ENCODE assay signal across 10 cellular contexts in genomic region chr1:25433389-25434186, GRCh38. TPM values are rescaled to one million over a fixed set of nuclear protein-coding genes. Genes with fewer than 3 reads are reported as not detected.
DNase-seq lines count a peak whose midpoint lies in the region; ATAC-seq and TF ChIP-seq lines count a peak whose summit lies in the region.
"Had no signal": no experiment of that assay in that cellular context is flagged by ENCODE, and none has a peak within 500 bp of the region (broad histone marks: within the 10 kb centered on the region; RNA-seq: fewer than 3 reads in every experiment).

No MANE protein-coding gene starts in this region.

- peaks cover 64% of the 10 kb centered on the region for H3K4me1 Mint-ChIP-seq in activated T-cell treated with anti-CD3 and anti-CD28 coated beads, Interleukin-2, amount 50 U/mL, for 24 hours (ENCODE audit: low read depth)

- TF ChIP-seq CTCF in ascending aorta (IDR thresholded peaks at IDR 0.05), result no peak
- no peak for TF ChIP-seq CTCF in right lobe of liver (IDR thresholded peaks at IDR 0.05)

- DNase-seq in activated T-cell treated with anti-CD3 and anti-CD28 coated beads, Interleukin-2, amount 50 U/mL, for 24 hours, result no peak
- no peak for DNase-seq in activated T-cell treated with anti-CD3 and anti-CD28 coated beads for 4 hours
- DNase-seq in ascending aorta (ENCODE audit: low spot score in 2 of 2), result no peak
- no peak for DNase-seq in right lobe of liver
- DNase-seq in superior temporal gyrus (ENCODE audit: extremely low spot score), result peak; percentile 65
- DNase-seq in CD1c-positive myeloid dendritic cell (ENCODE audit: extremely low spot score), result no peak
- DNase-seq: NCI-H345 had no signal

- peaks cover 22% of the 10 kb centered on the region for H3K36me3 Mint-ChIP-seq in activated T-cell treated with anti-CD3 and anti-CD28 coated beads, Interleukin-2, amount 50 U/mL, for 24 hours (ENCODE audit: low read depth)

- H3K4me1 ChIP-seq in ascending aorta (peaks cover 4 to 26% of the 10 kb centered on the region in 2 donors), right lobe of liver (peaks cover 0 to 53% (median 25%) of the 10 kb centered on the region in 4 donors)

- no peak for ATAC-seq in right lobe of liver
- no peak for ATAC-seq in HG02938 (IDR thresholded peaks at IDR 0.05; ENCODE audit: unreplicated experiment)
- ATAC-seq in GM21619 (IDR thresholded peaks at IDR 0.05; ENCODE audit: unreplicated experiment), result no peak

- H3K4me3 Mint-ChIP-seq in activated T-cell treated with anti-CD3 and anti-CD28 coated beads, Interleukin-2, amount 50 U/mL, for 24 hours, result peak overlapping the region; percentile 86

- peak overlapping the region in 1 of 2 donors; percentile 99 for H3K4me3 ChIP-seq in ascending aorta
- peak overlapping the region in 2 of 3 donors; percentile 13 to 17 for H3K4me3 ChIP-seq in right lobe of liver
- H3K4me3 ChIP-seq: HAP-1 had no signal

- H3K36me3 ChIP-seq in ascending aorta (no peaks in the 10 kb centered on the region), right lobe of liver (no peaks in the 10 kb centered on the region)
- H3K36me3 ChIP-seq: HAP-1 had no signal

- peak overlapping the region; percentile 11 to 23 for H3K27ac ChIP-seq in ascending aorta
- H3K27ac ChIP-seq in right lobe of liver, result peak overlapping the region; percentile 19 to 44 (median 26)

- H3K27ac Mint-ChIP-seq in activated T-cell treated with anti-CD3 and anti-CD28 coated beads, Interleukin-2, amount 50 U/mL, for 24 hours, result peak overlapping the region; percentile 41

- H3K9me3 Mint-ChIP-seq in activated T-cell treated with anti-CD3 and anti-CD28 coated beads, Interleukin-2, amount 50 U/mL, for 24 hours, result no peaks in the 10 kb centered on the region

- TF ChIP-seq POLR2A in right lobe of liver (IDR thresholded peaks at IDR 0.05), result no peak

- H3K9me3 ChIP-seq in ascending aorta (no peaks in the 10 kb centered on the region), right lobe of liver (no peaks in the 10 kb centered on the region)
- H3K9me3 ChIP-seq: HAP-1 had no signal

- no peaks in the 10 kb centered on the region for H3K27me3 Mint-ChIP-seq in activated T-cell treated with anti-CD3 and anti-CD28 coated beads, Interleukin-2, amount 50 U/mL, for 24 hours

- 11% methylated on average over 4 of the region's 4 CpGs for WGBS in right lobe of liver (ENCODE audit: insufficient coverage, low coverage, low lambda C conversion rate, missing lambda C conversion rate)

- intact Hi-C loops in ascending aorta (cut with DNase I) (loop anchor here (5.0 kb wide), 1 partner anchor 186 kb away; the partner anchor contains the start of gene RSRP1), right lobe of liver (cut with DNase I) (no loop called here)

- H3K27me3 ChIP-seq in ascending aorta (no peaks in the 10 kb centered on the region), right lobe of liver (no peaks in the 10 kb centered on the region)

RNA-seq across cellular contexts. Expression of gene MACO1, which starts 2.9 kb away (rescaled TPM):
- total RNA-seq in ascending aorta (49.2 TPM), right lobe of liver (10 to 100 TPM; 23.2 to 32.9 (median 27.2) TPM)

RNA-seq across cellular contexts. Expression of gene RHCE, which starts 13.0 kb away (rescaled TPM):
- not detected for total RNA-seq in ascending aorta
- 1 to 10 TPM in 4 of 6 experiments, under 1 TPM in 2; 0.25 to 2.2 (median 1.4) TPM for total RNA-seq in right lobe of liver
